ENCODE assay signal across 29 cellular contexts in genomic region chr3:152232679-152233078, GRCh38. TPM values are rescaled to one million over a fixed set of nuclear protein-coding genes. Genes with fewer than 3 reads are reported as not detected.
DNase-seq lines count a peak whose midpoint lies in the region; ATAC-seq, FAIRE-seq and TF ChIP-seq lines count a peak whose summit lies in the region.
"Had no signal": no experiment of that assay in that cellular context is flagged by ENCODE, and none has a peak within 500 bp of the region (broad histone marks: within the 10 kb centered on the region; RNA-seq: fewer than 3 reads in every experiment).

No MANE protein-coding gene starts in this region.

- H3K4me1 Mint-ChIP-seq in activated CD4-positive, alpha-beta T cell treated with anti-CD3 and anti-CD28 coated beads for 36 hours: peaks cover 86% of the 10 kb centered on the region
- peaks cover 89% of the 10 kb centered on the region for H3K4me1 Mint-ChIP-seq in CD4-positive, alpha-beta T cell (ENCODE audit: low read depth)
- peaks cover 4% of the 10 kb centered on the region for H3K4me1 Mint-ChIP-seq in endothelial cell (ENCODE audit: unreplicated experiment)
- H3K4me1 Mint-ChIP-seq: H9 had no signal

- intact Hi-C loops in activated CD4-positive, alpha-beta T cell treated with anti-CD3 and anti-CD28 coated beads for 36 hours (cut with DNase I, micrococcal nuclease): loop anchor here in 1 of 2 experiments (1.0 kb wide), 1 partner anchor 10 kb away; no protein-coding TSS in a partner anchor
- intact Hi-C loops in CD4-positive, alpha-beta T cell (cut with DNase I, micrococcal nuclease): loop anchor here in 1 of 2 experiments (5.0 kb wide), 1 partner anchor 35 kb away; the partner anchor contains the start of gene MBNL1

- H3K9me3 ChIP-seq in CD4-positive, alpha-beta T cell (ENCODE audit: control insufficient read depth, low read length): no peaks in the 10 kb centered on the region
- H3K9me3 ChIP-seq: colonic mucosa, MG63, pancreas, thoracic aorta had no signal

- no peaks in the 10 kb centered on the region for H3K27me3 ChIP-seq in CD4-positive, alpha-beta T cell (ENCODE audit: control insufficient read depth, insufficient read depth, low read length)
- no peaks in the 10 kb centered on the region for H3K27me3 ChIP-seq in bronchial epithelial cell (ENCODE audit: control insufficient read depth, insufficient read depth, low read length)
- H3K27me3 ChIP-seq: colonic mucosa, MG63, pancreas had no signal

- H3K4me3 Mint-ChIP-seq in activated CD4-positive, alpha-beta T cell treated with anti-CD3 and anti-CD28 coated beads for 36 hours: no peak overlapping the region
- H3K4me3 Mint-ChIP-seq in CD4-positive, alpha-beta T cell: peak overlapping the region; percentile 49
- H3K4me3 Mint-ChIP-seq in endothelial cell (ENCODE audit: unreplicated experiment): no peak overlapping the region
- H3K4me3 Mint-ChIP-seq: H9, memory B cell had no signal

- no peak for DNase-seq in activated CD4-positive, alpha-beta T cell treated with anti-CD3 and anti-CD28 coated beads for 36 hours
- no peak for DNase-seq in activated CD4-positive, alpha-beta T cell treated with anti-CD3 and anti-CD28 coated beads for 48 hours
- no peak for DNase-seq in CD4-positive, alpha-beta T cell
- DNase-seq in NCI-H69 (lab: John Stamatoyannopoulos, UW) (peak; percentile 58), bronchial epithelial cell (ENCODE audit: low read depth) (peak; percentile 84), globus pallidus (ENCODE audit: low spot score) (no peak), NCI-H446 (lab: John Stamatoyannopoulos, UW) (no peak), endothelial cell (ENCODE audit: low spot score) (no peak)
- DNase-seq: activated CD4-positive, CD25-positive, alpha-beta regulatory T cell; colonic mucosa; DMS79 treated with DMSO at 0.1 percent for 48 hours; effector CD8-positive, alpha-beta T cell; GDM1; glutamatergic neuron; H9; MG63; NCI-H2029; NCI-H226; NCI-H82; OCI-M1; pancreas; stimulated activated naive CD4-positive, alpha-beta T cell treated with Interleukin-2 at 50 U/mL for 16 hours had no signal

- H3K36me3 ChIP-seq in bronchial epithelial cell (ENCODE audit: control insufficient read depth, insufficient read depth, low read length): no peaks in the 10 kb centered on the region
- H3K36me3 ChIP-seq: colonic mucosa, MG63, pancreas, thoracic aorta had no signal

- H3K9me3 Mint-ChIP-seq in activated CD4-positive, alpha-beta T cell treated with anti-CD3 and anti-CD28 coated beads for 36 hours (ENCODE audit: low read depth): peaks cover 2% of the 10 kb centered on the region
- peaks cover 4% of the 10 kb centered on the region for H3K9me3 Mint-ChIP-seq in CD4-positive, alpha-beta T cell
- H3K9me3 Mint-ChIP-seq in endothelial cell (ENCODE audit: unreplicated experiment): no peaks in the 10 kb centered on the region
- H3K9me3 Mint-ChIP-seq: H9 had no signal

- peak; percentile 69 for ATAC-seq in activated CD4-positive, alpha-beta T cell treated with anti-CD3 and anti-CD28 coated beads for 36 hours
- no peak for ATAC-seq in CD4-positive, alpha-beta T cell (ENCODE audit: poor library complexity)
- ATAC-seq: K562, pancreas had no signal

- CTCF ChIA-PET in activated CD4-positive, alpha-beta T cell treated with anti-CD3 and anti-CD28 coated beads for 36 hours (lab: Charles Lee): interaction anchor here (1.1 to 2.3 kb wide), 4 partner anchors 11 to 211 kb away, joined by 3 to 10 read pairs (median 8); no protein-coding TSS in a partner anchor
- CTCF ChIA-PET in CD4-positive, alpha-beta T cell (lab: Charles Lee): interaction anchor here (0.9 to 2.5 kb wide), 5 partner anchors 8 to 49 kb away, joined by 4 to 7 read pairs (median 4); no protein-coding TSS in a partner anchor

- POLR2A ChIA-PET in activated CD4-positive, alpha-beta T cell treated with anti-CD3 and anti-CD28 coated beads for 36 hours (lab: Charles Lee): interaction anchor here (1.3 kb wide), 1 partner anchor 10 kb away, joined by 5 read pairs; no protein-coding TSS in a partner anchor
- POLR2A ChIA-PET in CD4-positive, alpha-beta T cell (lab: Charles Lee): interaction anchor here (1.0 to 2.6 kb wide), 7 partner anchors 11 to 49 kb away, joined by 3 to 27 read pairs (median 9); partner anchors contain the start of gene MBNL1

- FAIRE-seq in bronchial epithelial cell (lab: Jason Lieb, UNC): no peak
- FAIRE-seq: astrocyte, K562, pancreas, urothelium cell line had no signal

- no peak overlapping the region for H3K27ac ChIP-seq in CD4-positive, alpha-beta T cell (ENCODE audit: low read depth, low read length)
- H3K27ac ChIP-seq: C4-2B, colonic mucosa, pancreas, RWPE1, thoracic aorta had no signal

- H3K4me3 ChIP-seq in bronchial epithelial cell (ENCODE audit: low read depth, low read length): no peak overlapping the region
- H3K4me3 ChIP-seq: colonic mucosa, K562, MG63, pancreas, thoracic aorta had no signal

- peak overlapping the region; percentile 82 for H3K27ac Mint-ChIP-seq in activated CD4-positive, alpha-beta T cell treated with anti-CD3 and anti-CD28 coated beads for 36 hours
- H3K27ac Mint-ChIP-seq in CD4-positive, alpha-beta T cell: peak overlapping the region; percentile 55
- no peak overlapping the region for H3K27ac Mint-ChIP-seq in endothelial cell (ENCODE audit: unreplicated experiment)
- H3K27ac Mint-ChIP-seq: H9, memory B cell had no signal

- H3K27me3 Mint-ChIP-seq in activated CD4-positive, alpha-beta T cell treated with anti-CD3 and anti-CD28 coated beads for 36 hours: no peaks in the 10 kb centered on the region
- H3K27me3 Mint-ChIP-seq in CD4-positive, alpha-beta T cell: no peaks in the 10 kb centered on the region
- H3K27me3 Mint-ChIP-seq in endothelial cell (ENCODE audit: unreplicated experiment): no peaks in the 10 kb centered on the region
- H3K27me3 Mint-ChIP-seq: memory B cell had no signal

- TF ChIP-seq CTCF in CD4-positive, alpha-beta T cell (IDR thresholded peaks at IDR 0.05): no peak
- TF ChIP-seq CTCF in bronchial epithelial cell (IDR thresholded peaks at IDR 0.05; ENCODE audit: insufficient read depth, low read length, severe bottlenecking): no peak
- TF ChIP-seq CTCF in endothelial cell (IDR thresholded peaks at IDR 0.05; ENCODE audit: unreplicated experiment): no peak

- H3K36me3 Mint-ChIP-seq in activated CD4-positive, alpha-beta T cell treated with anti-CD3 and anti-CD28 coated beads for 36 hours (ENCODE audit: low read depth): peaks cover 9% of the 10 kb centered on the region
- H3K36me3 Mint-ChIP-seq in CD4-positive, alpha-beta T cell (ENCODE audit: low read depth): no peaks in the 10 kb centered on the region
- H3K36me3 Mint-ChIP-seq in endothelial cell (ENCODE audit: low read depth, unreplicated experiment): no peaks in the 10 kb centered on the region

RNA-seq across cellular contexts. Expression of gene MBNL1, which starts 36.0 kb away (rescaled TPM):
- 100 to 1,000 TPM; 317 to 481 TPM for total RNA-seq in activated CD4-positive, alpha-beta T cell treated with anti-CD3 and anti-CD28 coated beads for 36 hours
- 100 to 1,000 TPM; 551 to 561 TPM for total RNA-seq in CD4-positive, alpha-beta T cell
- total RNA-seq in bronchial epithelial cell (54.8 and 79.5 TPM in 2 replicates), endothelial cell (ENCODE audit: unreplicated experiment) (54.1 TPM)

Comparison
In these comparisons a context has a peak if more than half of its experiments do, and no peak if none do; other contexts are left out.
1. DNase-seq: peak in NCI-H69 (single experiment) and bronchial epithelial cell (single experiment); none in activated CD4-positive, alpha-beta T cell treated with anti-CD3 and anti-CD28 coated beads for 36 hours (single experiment), activated CD4-positive, alpha-beta T cell treated with anti-CD3 and anti-CD28 coated beads for 48 hours (single experiment), CD4-positive, alpha-beta T cell (0 of 10), globus pallidus (single experiment), NCI-H446 (0 of 2) and endothelial cell (single experiment).